ENCODE assay signal across 8 cellular contexts in the genomic region with DNA sequence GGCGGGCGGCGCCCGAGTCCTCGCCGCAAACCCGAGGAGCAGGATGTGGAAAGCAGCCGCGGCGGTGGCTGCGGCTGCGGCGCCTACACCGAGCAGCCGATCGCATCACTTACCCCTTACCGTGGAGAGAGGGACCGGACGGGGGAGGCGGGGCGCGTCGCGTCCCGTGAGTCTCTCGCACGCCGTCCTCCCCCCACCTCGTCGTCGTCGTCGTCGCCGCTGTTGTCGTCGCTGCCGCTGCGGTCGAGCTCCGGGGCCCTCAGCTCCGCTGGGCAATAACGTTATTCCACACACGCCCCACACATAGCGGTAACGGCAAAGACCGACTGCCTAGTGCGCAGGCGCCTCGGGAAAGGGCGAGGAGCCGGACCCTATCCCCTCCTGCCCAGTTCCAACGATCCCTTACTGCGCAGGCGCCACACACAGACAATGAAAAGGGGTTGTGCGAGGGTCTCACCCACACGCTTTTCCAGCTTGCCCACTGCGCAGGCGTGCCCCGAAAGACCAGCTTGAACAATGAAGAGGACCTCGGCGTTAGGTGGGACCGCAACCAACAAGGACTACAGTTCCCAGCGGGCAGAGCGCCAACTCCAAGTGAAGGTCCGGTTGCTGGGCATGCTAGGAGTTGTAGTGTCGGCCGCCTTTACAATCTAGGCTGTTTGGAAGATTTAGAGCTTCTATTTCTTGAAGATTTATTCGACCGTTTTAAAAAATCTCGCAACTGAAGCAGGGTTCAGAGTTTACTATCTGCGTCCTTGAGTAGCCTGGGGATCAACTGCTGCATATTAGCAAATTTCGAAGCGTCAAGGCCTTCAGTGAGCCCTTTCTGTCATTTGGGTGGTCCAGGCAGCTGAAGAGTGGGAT. TPM values are rescaled to one million over a fixed set of nuclear protein-coding genes. Genes with fewer than 3 reads are reported as not detected.
DNase-seq lines count a peak whose midpoint lies in the region; ATAC-seq and TF ChIP-seq lines count a peak whose summit lies in the region.

Gene CEP170 (minus strand): TSS at position 355 of the 864 bp plus-strand sequence. CDS start 30,001 bp downstream, outside the sequence.

- ATAC-seq in GM19023 (IDR thresholded peaks at IDR 0.05; ENCODE audit: unreplicated experiment) (peak; percentile 63), HG03280 (IDR thresholded peaks at IDR 0.05; ENCODE audit: unreplicated experiment) (peak; percentile 53)

- DNase-seq in AG09309 (ENCODE audit: low read depth) (peak; percentile 71), NCI-H345 treated with DMSO at 0.1 percent for 48 hours (lab: John Stamatoyannopoulos, UW; ENCODE audit: unreplicated experiment) (peak; percentile 99), cerebellum (ENCODE audit: low spot score) (peak; percentile 87), kidney glomerular epithelial cell (lab: John Stamatoyannopoulos, UW) (peak; percentile 94)
- DNase-seq in activated CD4-positive, alpha-beta T cell treated with anti-CD3 and anti-CD28 coated beads for 1 hour = peak; percentile 74
- peak; percentile 54 to 67 for DNase-seq in stimulated activated CD4-positive, alpha-beta T cell treated with anti-CD3 and anti-CD28 coated beads, Interleukin-1b, Interleukin-23, amount 100 ng/mL, for 1 hour (ENCODE audit: low read depth in 2 of 2)

- H3K4me3 ChIP-seq in AG09309 (ENCODE audit: control insufficient read depth, low read depth, low read length) = peak within 1 kb of the TSS; percentile 91

- TF ChIP-seq CTCF in AG09309 (IDR thresholded peaks at IDR 0.05; ENCODE audit: control insufficient read depth, insufficient read depth, low read depth, low read length, missing control alignments) = no peak

RNA-seq across cellular contexts. Expression of gene CEP170, which starts in this region (rescaled TPM):
- total RNA-seq in cerebellum = 360 TPM

Comparison
In these comparisons a context has a peak if more than half of its experiments do, and no peak if none do; other contexts are left out.
1. Peak in every context shown above with its lines: DNase-seq, ATAC-seq and H3K4me3 ChIP-seq.